1 cellular context compared by ENCODE assay signal in the genomic region with DNA sequence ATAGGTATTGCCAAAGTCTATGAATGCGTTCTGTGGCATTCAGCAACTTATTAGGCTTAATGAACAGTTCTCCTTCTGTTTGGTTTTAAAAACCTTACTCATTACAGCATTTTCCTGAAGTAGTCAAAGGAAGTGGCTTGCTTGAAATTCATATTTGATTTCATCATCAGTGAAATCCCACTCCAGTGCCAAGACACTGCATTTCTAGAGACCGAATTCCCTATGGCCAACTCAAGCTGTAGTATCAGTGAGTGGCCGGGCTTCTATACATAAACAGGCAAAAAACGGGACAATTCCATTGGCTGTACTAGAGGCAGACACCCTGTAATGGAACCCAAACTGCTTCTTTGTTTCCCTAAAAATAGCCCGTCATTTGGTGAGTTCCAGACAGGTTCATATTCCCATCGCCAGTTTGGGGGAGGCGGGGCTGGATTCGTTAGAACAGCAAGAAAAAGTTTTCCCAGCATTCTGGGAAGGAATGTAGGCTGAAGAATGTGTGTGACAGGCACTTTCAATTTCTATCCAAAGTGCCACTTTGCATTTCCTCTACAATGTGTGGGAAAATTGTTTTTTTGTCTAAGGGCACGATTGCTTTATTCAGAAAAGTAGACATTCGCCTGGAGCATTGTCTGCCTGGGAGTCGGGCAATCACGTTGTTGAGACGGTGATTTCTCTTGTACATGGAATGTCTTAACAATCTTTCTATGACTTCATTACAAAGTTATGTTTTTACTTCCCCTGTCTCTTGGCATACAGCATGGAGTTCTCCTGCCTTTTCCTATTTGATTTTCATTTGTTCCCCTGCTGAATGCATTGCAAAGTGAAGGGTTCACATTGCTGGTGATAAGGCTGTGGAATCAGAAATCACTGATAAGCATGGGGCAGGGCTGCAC.
TF ChIP-seq lines count a peak whose summit lies in the region.

No MANE protein-coding gene starts in this region.

TF ChIP-seq in HEK293, 187 proteins besides CTCF, POLR2A, EP300 and RAD21 (continued from another document):
- TF ChIP-seq SP2 (tag by site-specific recombination; IDR thresholded peaks at IDR 0.05): no peak
- no peak for TF ChIP-seq ZNF114 (tag by site-specific recombination; IDR thresholded peaks at IDR 0.05)
- TF ChIP-seq, protein P1, sequence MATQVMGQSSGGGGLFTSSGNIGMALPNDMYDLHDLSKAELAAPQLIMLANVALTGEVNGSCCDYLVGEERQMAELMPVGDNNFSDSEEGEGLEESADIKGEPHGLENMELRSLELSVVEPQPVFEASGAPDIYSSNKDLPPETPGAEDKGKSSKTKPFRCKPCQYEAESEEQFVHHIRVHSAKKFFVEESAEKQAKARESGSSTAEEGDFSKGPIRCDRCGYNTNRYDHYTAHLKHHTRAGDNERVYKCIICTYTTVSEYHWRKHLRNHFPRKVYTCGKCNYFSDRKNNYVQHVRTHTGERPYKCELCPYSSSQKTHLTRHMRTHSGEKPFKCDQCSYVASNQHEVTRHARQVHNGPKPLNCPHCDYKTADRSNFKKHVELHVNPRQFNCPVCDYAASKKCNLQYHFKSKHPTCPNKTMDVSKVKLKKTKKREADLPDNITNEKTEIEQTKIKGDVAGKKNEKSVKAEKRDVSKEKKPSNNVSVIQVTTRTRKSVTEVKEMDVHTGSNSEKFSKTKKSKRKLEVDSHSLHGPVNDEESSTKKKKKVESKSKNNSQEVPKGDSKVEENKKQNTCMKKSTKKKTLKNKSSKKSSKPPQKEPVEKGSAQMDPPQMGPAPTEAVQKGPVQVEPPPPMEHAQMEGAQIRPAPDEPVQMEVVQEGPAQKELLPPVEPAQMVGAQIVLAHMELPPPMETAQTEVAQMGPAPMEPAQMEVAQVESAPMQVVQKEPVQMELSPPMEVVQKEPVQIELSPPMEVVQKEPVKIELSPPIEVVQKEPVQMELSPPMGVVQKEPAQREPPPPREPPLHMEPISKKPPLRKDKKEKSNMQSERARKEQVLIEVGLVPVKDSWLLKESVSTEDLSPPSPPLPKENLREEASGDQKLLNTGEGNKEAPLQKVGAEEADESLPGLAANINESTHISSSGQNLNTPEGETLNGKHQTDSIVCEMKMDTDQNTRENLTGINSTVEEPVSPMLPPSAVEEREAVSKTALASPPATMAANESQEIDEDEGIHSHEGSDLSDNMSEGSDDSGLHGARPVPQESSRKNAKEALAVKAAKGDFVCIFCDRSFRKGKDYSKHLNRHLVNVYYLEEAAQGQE (tag by site-specific recombination; IDR thresholded peaks at IDR 0.05): no peak
- no peak for TF ChIP-seq ZNF560 (tag by site-specific recombination; IDR thresholded peaks at IDR 0.05; ENCODE audit: borderline replicate concordance)
- TF ChIP-seq ZNF561 (tag by site-specific recombination; IDR thresholded peaks at IDR 0.05; ENCODE audit: borderline replicate concordance): no peak
